In the genomic region with DNA sequence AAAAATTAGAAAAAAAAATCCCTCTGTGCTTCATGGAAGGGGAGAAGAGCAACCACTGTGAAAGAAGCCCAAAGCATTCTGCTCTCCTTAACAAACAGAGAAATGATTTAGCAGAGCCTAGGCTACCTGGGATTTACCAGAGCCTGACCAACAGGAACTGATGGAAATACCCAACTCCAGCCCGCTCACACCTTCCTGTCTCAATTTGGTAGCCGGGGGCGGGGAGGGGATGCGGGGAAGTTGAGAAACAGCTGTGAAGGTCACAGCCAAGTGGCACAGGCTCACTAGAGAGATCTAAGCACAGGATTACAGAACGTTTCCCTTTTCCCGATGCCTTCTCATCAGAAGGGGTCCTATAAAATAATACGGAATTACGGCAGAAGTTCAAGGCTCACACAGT, we compare ENCODE assay signal across 10 cellular contexts. TPM values are rescaled to one million over a fixed set of nuclear protein-coding genes. Genes with fewer than 3 reads are reported as not detected.
DNase-seq lines count a peak whose midpoint lies in the region; ATAC-seq, FAIRE-seq and TF ChIP-seq lines count a peak whose summit lies in the region.
"Had no signal": no experiment of that assay in that cellular context is flagged by ENCODE, and none has a peak within 500 bp of the region (broad histone marks: within the 10 kb centered on the region; RNA-seq: fewer than 3 reads in every experiment).

No MANE protein-coding gene starts in this region.

- TF ChIP-seq CTCF in GM06990 (IDR thresholded peaks at IDR 0.05; ENCODE audit: insufficient read depth, low read length, poor library complexity, severe bottlenecking) (no peak), NB4 (IDR thresholded peaks at IDR 0.05; ENCODE audit: low read depth, low read length) (no peak)

- H3K27me3 ChIP-seq in GM06990 (replicated peaks; ENCODE audit: control insufficient read depth, insufficient read depth, low read length), result no peaks in the 10 kb centered on the region
- H3K27me3 ChIP-seq: SJSA1 had no signal

- TF ChIP-seq POLR2A in NB4 (IDR thresholded peaks at IDR 0.05; ENCODE audit: extremely low read depth, insufficient read length), result no peak

- no peaks in the 10 kb centered on the region; the same call in 1 of the 2 replicates for H3K36me3 ChIP-seq in GM06990 (ENCODE audit: control insufficient read depth, insufficient read depth, low read length)

- DNase-seq in GM06990 (ENCODE audit: extremely low read depth, insufficient read length) (peak; percentile 48), NB4 (ENCODE audit: low read depth) (peak; percentile 17), EL (no peak), RKO (ENCODE audit: low spot score) (no peak), A172 (ENCODE audit: low spot score) (no peak), HTR-8/SVneo (ENCODE audit: insufficient read length, low spot score) (no peak)
- DNase-seq: NCI-H1417 treated with DMSO at 0.1 percent for 48 hours had no signal

- H3K4me3 ChIP-seq in GM06990 (replicated peaks; ENCODE audit: low read depth, low read length) (peak overlapping the region; percentile 25), NB4 (ENCODE audit: low read depth, low read length) (no peak overlapping the region)
- H3K4me3 ChIP-seq: SJSA1 had no signal

- ATAC-seq in GM19025 (IDR thresholded peaks at IDR 0.05; ENCODE audit: low read depth, unreplicated experiment), result peak; percentile 89
- peak; percentile 91 for ATAC-seq in HG02678 (IDR thresholded peaks at IDR 0.05; ENCODE audit: unreplicated experiment)

- no peak for FAIRE-seq in HTR-8/SVneo (lab: Jason Lieb, UNC)

RNA-seq across cellular contexts. Expression of a gene that starts 17.6 kb away (rescaled TPM):
- total RNA-seq in A172 (2014; rRNA removed; shearing (Covaris generic)), result 74.1 and 75.5 TPM in 2 replicates

Comparison
In these comparisons a context has a peak if more than half of its experiments do, and no peak if none do; other contexts are left out.
1. DNase-seq: peak in GM06990 (single experiment) and NB4 (single experiment); none in EL (single experiment), RKO (single experiment), A172 (single experiment) and HTR-8/SVneo (single experiment).